In the genomic region with DNA sequence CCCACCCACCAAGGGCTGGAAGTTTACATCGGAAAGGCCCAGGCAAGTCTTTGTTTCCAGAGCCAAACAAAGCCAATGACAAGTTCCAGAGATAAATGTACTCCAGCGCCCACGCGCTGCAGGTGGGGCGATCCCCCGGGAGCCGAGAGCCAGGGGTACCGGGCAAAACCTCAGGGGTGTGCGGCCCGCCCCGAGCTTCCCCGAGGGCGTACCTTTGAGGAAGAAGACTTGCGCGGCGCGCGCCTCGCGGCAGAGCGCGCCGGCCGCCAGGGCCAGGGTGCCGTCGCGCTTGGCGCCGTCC, we compare ENCODE assay signal across 8 cellular contexts. TPM values are rescaled to one million over a fixed set of nuclear protein-coding genes. Genes with fewer than 3 reads are reported as not detected.
DNase-seq lines count a peak whose midpoint lies in the region; ATAC-seq and TF ChIP-seq lines count a peak whose summit lies in the region.

No MANE protein-coding gene starts in this region.

- H3K4me3 ChIP-seq in GM12864 (ENCODE audit: low read depth, low read length), result peak overlapping the region; percentile 91
- peak overlapping the region; percentile 90 for H3K4me3 ChIP-seq in PC-3 (ENCODE audit: low read length)
- H3K4me3 ChIP-seq in neutrophil (ENCODE audit: low read depth in 1 of 2, low read length in 1 of 2), result peak overlapping the region; percentile 97 to 99

- H3F3A ChIP-seq in PC-3 (ENCODE audit: low read length, unreplicated experiment), result peaks cover 26% of the 10 kb centered on the region

- H2AFZ ChIP-seq in PC-3 (ENCODE audit: low read length), result no peak overlapping the region

- ATAC-seq in PC-3, result no peak
- no peak for ATAC-seq in HG02970 (IDR thresholded peaks at IDR 0.05; ENCODE audit: low FRiP score, unreplicated experiment)
- ATAC-seq in GM19463 (IDR thresholded peaks at IDR 0.05; ENCODE audit: unreplicated experiment), result no peak
- no peak for ATAC-seq in HG02870 (IDR thresholded peaks at IDR 0.05; ENCODE audit: unreplicated experiment)

- peak overlapping the region; percentile 98 for H3K9ac ChIP-seq in PC-3 (ENCODE audit: low read length)

- H3K36me3 ChIP-seq in PC-3 (ENCODE audit: low read depth, low read length) (peaks cover 29% of the 10 kb centered on the region), neutrophil (peaks cover 51% of the 10 kb centered on the region)

- POLR2A ChIA-PET in PC-3 (lab: Charles Lee; ENCODE audit: unreplicated experiment), result no interaction called here

- intact Hi-C loops in PC-3 (cut with micrococcal nuclease), result loop anchor here (2.0 to 10.0 kb wide), 3 partner anchors 162 to 684 kb away; a partner anchor contains a TSS

- TF ChIP-seq CTCF in GM12864 (IDR thresholded peaks at IDR 0.05; ENCODE audit: low read depth, low read length, missing control alignments) (no peak), PC-3 (conservative IDR thresholded peaks at IDR 0.05; ENCODE audit: low read depth, low read length) (no peak), neutrophil (IDR thresholded peaks at IDR 0.05) (no peak)

- H3K27me3 ChIP-seq in PC-3 (ENCODE audit: low read length), result no peaks in the 10 kb centered on the region
- H3K27me3 ChIP-seq in neutrophil, result peaks cover 6% of the 10 kb centered on the region

- CTCF ChIA-PET in PC-3 (lab: Charles Lee), result interaction anchor here (0.5 to 2.1 kb wide), 2 partner anchors 78 to 98 kb away, joined by 3 to 6 read pairs; no protein-coding TSS in a partner anchor

- H3K79me2 ChIP-seq in PC-3 (ENCODE audit: low read length), result peaks cover 35% of the 10 kb centered on the region

- peak overlapping the region; percentile 72 for H3K27ac ChIP-seq in PC-3 (ENCODE audit: low read length)
- H3K27ac ChIP-seq in neutrophil, result peak overlapping the region; percentile 100

- BruUV-seq in PC-3 (replicated peaks; lab: Mats Ljungman, UMichigan), result no TSS peak

- no peaks in the 10 kb centered on the region for H3K9me2 ChIP-seq in PC-3 (replicated peaks; ENCODE audit: low read length)

- DNase-seq in GM12864 (ENCODE audit: low read depth), result no peak
- no peak for DNase-seq in PC-3
- DNase-seq in effector CD8-positive, alpha-beta T cell (lab: John Stamatoyannopoulos, UW), result peak; percentile 36
- DNase-seq in islet precursor cell, result no peak

- H3K9me3 ChIP-seq in PC-3 (ENCODE audit: low read length) (no peaks in the 10 kb centered on the region), neutrophil (peaks cover 24% of the 10 kb centered on the region)

- peak overlapping the region; percentile 96 for H3K4me2 ChIP-seq in PC-3 (ENCODE audit: low read length)

- H4K20me1 ChIP-seq in PC-3 (ENCODE audit: low read length), result peaks cover 32% of the 10 kb centered on the region

- H3K4me1 ChIP-seq in PC-3 (ENCODE audit: insufficient read depth, low read length), result peaks cover 57% of the 10 kb centered on the region
- peaks cover 66 to 71% of the 10 kb centered on the region in 2 experiments for H3K4me1 ChIP-seq in neutrophil (ENCODE audit: control insufficient read depth in 1 of 2, insufficient read depth in 1 of 2, low read depth in 1 of 2, low read length in 1 of 2)

RNA-seq across cellular contexts. Expression of a gene that starts 0.7 kb away (rescaled TPM):
- total RNA-seq in PC-3 (2014; rRNA removed), result 522 and 586 TPM in 2 replicates
